ENCODE assay signal across 24 cellular contexts in the genomic region with DNA sequence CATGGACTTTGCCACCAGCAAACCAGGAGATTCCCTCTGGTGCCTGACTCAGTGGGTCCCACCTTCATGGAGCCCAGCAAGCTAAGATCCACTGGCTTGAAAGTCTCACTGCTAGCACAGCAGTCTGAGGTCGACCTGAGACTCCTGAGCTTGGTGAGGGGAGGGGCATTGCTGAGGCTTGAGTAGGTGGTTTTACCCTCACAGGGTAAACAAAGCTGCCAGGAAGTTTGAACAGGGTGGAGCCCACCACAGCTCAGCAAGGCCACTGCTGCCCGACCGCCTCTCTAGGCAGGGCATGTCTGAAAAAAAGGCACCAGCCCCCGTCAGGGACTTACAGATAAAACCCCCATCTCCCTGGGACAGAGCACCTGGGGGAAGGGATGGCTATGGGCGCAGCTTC. TPM values are rescaled to one million over a fixed set of nuclear protein-coding genes. Genes with fewer than 3 reads are reported as not detected.
DNase-seq lines count a peak whose midpoint lies in the region; ATAC-seq, FAIRE-seq and TF ChIP-seq lines count a peak whose summit lies in the region.
"Had no signal": no experiment of that assay in that cellular context is flagged by ENCODE, and none has a peak within 500 bp of the region (broad histone marks: within the 10 kb centered on the region; RNA-seq: fewer than 3 reads in every experiment).

No MANE protein-coding gene starts in this region.

- CTCF ChIA-PET in PC-3 (lab: Charles Lee) = no interaction called here

- no peaks in the 10 kb centered on the region for H4K20me1 ChIP-seq in PC-3 (ENCODE audit: low read length)

- peaks cover 4 to 13% of the 10 kb centered on the region in 2 donors for H3K9me3 Mint-ChIP-seq in natural killer cell
- H3K9me3 Mint-ChIP-seq in natural killer cell treated with Interleukin-12 subunit alpha and Interleukin-12 subunit beta and Interleukin-15 and Interleukin-18, amount 100 ng/mL, for 72 hours = peaks cover 12% of the 10 kb centered on the region
- H3K9me3 Mint-ChIP-seq: HFFc6 had no signal

- POLR2A ChIA-PET in PC-3 (lab: Charles Lee; ENCODE audit: unreplicated experiment) = no interaction called here

- peaks cover 9 to 17% of the 10 kb centered on the region in 2 donors for H3K4me1 Mint-ChIP-seq in natural killer cell
- peaks cover 0 to 3% of the 10 kb centered on the region in 2 donors for H3K4me1 Mint-ChIP-seq in natural killer cell treated with Interleukin-12 subunit alpha and Interleukin-12 subunit beta and Interleukin-15 and Interleukin-18, amount 100 ng/mL, for 72 hours (ENCODE audit: low read depth in 2 of 2)

- H3K9me2 ChIP-seq in PC-3 (replicated peaks; ENCODE audit: low read length) = no peaks in the 10 kb centered on the region

- no peak overlapping the region for H3K4me2 ChIP-seq in PC-3 (ENCODE audit: low read length)

- H2AFZ ChIP-seq in PC-3 (ENCODE audit: low read length) = 0 out of 2 replicates have a peak overlapping the region, but pooled peaks have one; percentile 18

- no peak overlapping the region for H3K4me3 Mint-ChIP-seq in natural killer cell
- H3K4me3 Mint-ChIP-seq in natural killer cell treated with Interleukin-12 subunit alpha and Interleukin-12 subunit beta and Interleukin-15 and Interleukin-18, amount 100 ng/mL, for 72 hours = no peak overlapping the region
- H3K4me3 Mint-ChIP-seq: HFFc6 had no signal

- no peaks in the 10 kb centered on the region for H3K27me3 ChIP-seq in PC-3 (ENCODE audit: low read length)

- peaks cover 10% of the 10 kb centered on the region for H3K36me3 Mint-ChIP-seq in natural killer cell
- H3K36me3 Mint-ChIP-seq in natural killer cell treated with Interleukin-12 subunit alpha and Interleukin-12 subunit beta and Interleukin-15 and Interleukin-18, amount 100 ng/mL, for 72 hours = peaks cover 27% of the 10 kb centered on the region
- H3K36me3 Mint-ChIP-seq: CD4-positive, alpha-beta memory T cell had no signal

- no peaks in the 10 kb centered on the region for H3F3A ChIP-seq in PC-3 (ENCODE audit: low read length, unreplicated experiment)

- no peak overlapping the region for H3K9ac ChIP-seq in PC-3 (ENCODE audit: low read length)
- H3K9ac ChIP-seq in kidney (ENCODE audit: low read length in 2 of 2) = no peak overlapping the region

- no TSS peak for BruUV-seq in PC-3 (replicated peaks; lab: Mats Ljungman, UMichigan)

- TF ChIP-seq CTCF in natural killer cell (IDR thresholded peaks at IDR 0.05) (no peak), PC-3 (conservative IDR thresholded peaks at IDR 0.05; ENCODE audit: low read depth, low read length) (no peak), kidney (IDR thresholded peaks at IDR 0.05; ENCODE audit: borderline replicate concordance, extremely low read depth, insufficient read depth) (no peak)

- H3K9me3 ChIP-seq in PC-3 (ENCODE audit: low read length) = no peaks in the 10 kb centered on the region
- H3K9me3 ChIP-seq in kidney (ENCODE audit: control insufficient read depth in 1 of 2, low read length in 2 of 2) = no peaks in the 10 kb centered on the region
- H3K9me3 ChIP-seq: HAP-1 had no signal

- intact Hi-C loops in natural killer cell (cut with micrococcal nuclease) = no loop called here
- intact Hi-C loops in PC-3 (cut with micrococcal nuclease) = no loop called here
- intact Hi-C loops in kidney (cut with DNase I) = no loop called here

- FAIRE-seq in kidney (lab: Jason Lieb, UNC) = no peak
- FAIRE-seq: G401.6, GM12878, GM19239, H54 had no signal

- H3K4me1 ChIP-seq in PC-3 (ENCODE audit: insufficient read depth, low read length) = no peaks in the 10 kb centered on the region
- H3K4me1 ChIP-seq in kidney (ENCODE audit: control insufficient read depth in 1 of 2, insufficient read depth in 1 of 2, low read depth in 1 of 2, low read length in 2 of 2) = no peaks in the 10 kb centered on the region
- H3K4me1 ChIP-seq: HAP-1 had no signal

- H3K27me3 Mint-ChIP-seq in natural killer cell (ENCODE audit: low read depth in 2 of 2) = peaks cover 0 to 5% of the 10 kb centered on the region in 2 donors
- no peaks in the 10 kb centered on the region for H3K27me3 Mint-ChIP-seq in natural killer cell treated with Interleukin-12 subunit alpha and Interleukin-12 subunit beta and Interleukin-15 and Interleukin-18, amount 100 ng/mL, for 72 hours

- DNase-seq in natural killer cell (no peak), PC-3 (no peak), kidney (peak; percentile 41), SHP77 (lab: John Stamatoyannopoulos, UW) (no peak), GDM1 (lab: John Stamatoyannopoulos, UW) (no peak), epidermal melanocyte (ENCODE audit: insufficient read length, low spot score) (no peak)
- no peak for DNase-seq in natural killer cell treated with Interleukin-12 subunit alpha and Interleukin-12 subunit beta and Interleukin-15 and Interleukin-18, amount 100 ng/mL, for 72 hours (ENCODE audit: low spot score)
- peak; percentile 3 for DNase-seq in central memory CD4-positive, alpha-beta T cell
- DNase-seq: C1 segment of cervical spinal cord; Calu3; CD4-positive, alpha-beta memory T cell; COR-L47; DMS153; DND-41; GOT3; HFFc6 had no signal

- H3K79me2 ChIP-seq in PC-3 (ENCODE audit: low read length) = no peaks in the 10 kb centered on the region

- H3K4me3 ChIP-seq in PC-3 (ENCODE audit: low read length) = no peak overlapping the region
- no peak overlapping the region for H3K4me3 ChIP-seq in kidney (ENCODE audit: low read length in 2 of 2)
- H3K4me3 ChIP-seq: GM12878, HAP-1 had no signal

- ATAC-seq in natural killer cell (peak in 2 of 3 donors; percentile 50 to 71), PC-3 (no peak)
- ATAC-seq in natural killer cell treated with Interleukin-12 subunit alpha and Interleukin-12 subunit beta and Interleukin-15 and Interleukin-18, amount 100 ng/mL, for 72 hours = no peak
- ATAC-seq: GM12878 had no signal

- H3K27ac ChIP-seq in PC-3 (ENCODE audit: low read length) (no peak overlapping the region), kidney (ENCODE audit: low read depth in 2 of 2, low read length in 2 of 2) (no peak overlapping the region)

- H3K36me3 ChIP-seq in PC-3 (ENCODE audit: low read depth, low read length) = no peaks in the 10 kb centered on the region
- H3K36me3 ChIP-seq in kidney (ENCODE audit: control insufficient read depth in 1 of 2, insufficient read depth in 2 of 2, low read length in 2 of 2) = no peaks in the 10 kb centered on the region
- H3K36me3 ChIP-seq: HAP-1 had no signal

- peak overlapping the region; percentile 65 to 73 for H3K27ac Mint-ChIP-seq in natural killer cell
- no peak overlapping the region for H3K27ac Mint-ChIP-seq in natural killer cell treated with Interleukin-12 subunit alpha and Interleukin-12 subunit beta and Interleukin-15 and Interleukin-18, amount 100 ng/mL, for 72 hours
- H3K27ac Mint-ChIP-seq: CD4-positive, alpha-beta memory T cell; HFFc6 had no signal

RNA-seq across cellular contexts. Expression of a gene that starts 28.1 kb away (rescaled TPM):
- not detected for total RNA-seq in natural killer cell
- not detected for total RNA-seq in natural killer cell treated with Interleukin-12 subunit alpha and Interleukin-12 subunit beta and Interleukin-15 and Interleukin-18, amount 100 ng/mL, for 72 hours
- total RNA-seq in PC-3 (2014; rRNA removed) = not detected in 2 replicates
- not detected for total RNA-seq in kidney
- not detected for polyA plus RNA-seq in kidney (ENCODE audit: insufficient read depth, low read depth, low replicate concordance)
- total RNA-seq: A172; A673; Calu3; CD4-positive, alpha-beta memory T cell; GM12878; HFFc6 had no signal
- polyA plus RNA-seq: BJ; CD4-positive, alpha-beta memory T cell; GM12878 had no signal

RNA-seq across cellular contexts. Expression of a gene that starts 41.2 kb away (rescaled TPM):
- not detected for total RNA-seq in natural killer cell
- not detected for total RNA-seq in natural killer cell treated with Interleukin-12 subunit alpha and Interleukin-12 subunit beta and Interleukin-15 and Interleukin-18, amount 100 ng/mL, for 72 hours
- 1.8 and 3.5 TPM in 2 replicates for total RNA-seq in PC-3 (2014; rRNA removed)
- total RNA-seq in kidney = 2.3 TPM
- polyA plus RNA-seq in kidney (ENCODE audit: insufficient read depth, low read depth, low replicate concordance) = 0.69 TPM
- polyA plus RNA-seq: CD4-positive, alpha-beta memory T cell had no signal

Comparison
In these comparisons a context has a peak if more than half of its experiments do, and no peak if none do; other contexts are left out.
1. ATAC-seq: peak in natural killer cell (2 of 3); none in natural killer cell treated with Interleukin-12 subunit alpha and Interleukin-12 subunit beta and Interleukin-15 and Interleukin-18, amount 100 ng/mL, for 72 hours (0 of 2) and PC-3 (single experiment).
2. H3K27ac Mint-ChIP-seq: peak in natural killer cell (2 of 2); none in natural killer cell treated with Interleukin-12 subunit alpha and Interleukin-12 subunit beta and Interleukin-15 and Interleukin-18, amount 100 ng/mL, for 72 hours (0 of 2).
3. DNase-seq: peak in central memory CD4-positive, alpha-beta T cell (single experiment) and kidney (single experiment); none in natural killer cell (single experiment), natural killer cell treated with Interleukin-12 subunit alpha and Interleukin-12 subunit beta and Interleukin-15 and Interleukin-18, amount 100 ng/mL, for 72 hours (single experiment), PC-3 (single experiment), SHP77 (0 of 2), GDM1 (single experiment) and epidermal melanocyte (single experiment).